Comparison of ENCODE assay signal across 10 cellular contexts in genomic region chr11:65224939-65225283, GRCh38. TPM values are rescaled to one million over a fixed set of nuclear protein-coding genes. Genes with fewer than 3 reads are reported as not detected.
DNase-seq lines count a peak whose midpoint lies in the region; ATAC-seq and TF ChIP-seq lines count a peak whose summit lies in the region.
"Had no signal": no experiment of that assay in that cellular context is flagged by ENCODE, and none has a peak within 500 bp of the region (broad histone marks: within the 10 kb centered on the region; RNA-seq: fewer than 3 reads in every experiment).

No MANE protein-coding gene starts in this region.

- no peak overlapping the region for H3K4me3 ChIP-seq in astrocyte of the spinal cord (ENCODE audit: low read depth, low read length)

- H3K36me3 Mint-ChIP-seq in type B pancreatic cell = peaks cover 4% of the 10 kb centered on the region

- peaks cover 7% of the 10 kb centered on the region for H3K27me3 Mint-ChIP-seq in type B pancreatic cell

- H3K4me1 Mint-ChIP-seq in type B pancreatic cell (ENCODE audit: unreplicated experiment) = peaks cover 1% of the 10 kb centered on the region

- intact Hi-C loops in left colon (cut with DNase I, micrococcal nuclease) = no loop called here

- ATAC-seq in left colon = peak; percentile 74
- no peak for ATAC-seq in GM19395 (IDR thresholded peaks at IDR 0.05; ENCODE audit: unreplicated experiment)

- peak overlapping the region; percentile 80 for H3K4me3 Mint-ChIP-seq in type B pancreatic cell

- in situ Hi-C loops in astrocyte of the spinal cord (cut with HindIII; ENCODE audit: low sequenced_read_pairs) = no loop called here

- no peaks in the 10 kb centered on the region for H3K9me3 Mint-ChIP-seq in type B pancreatic cell
- H3K9me3 Mint-ChIP-seq: stimulated activated naive CD8-positive, alpha-beta T cell treated with anti-CD3 and anti-CD28 coated beads, Interleukin-15, Interleukin-2, amounts not matched to agents 100 ng/mL and 50 ng/mL, for 24 hours had no signal

- H3K27ac Mint-ChIP-seq in type B pancreatic cell = no peak overlapping the region
- H3K27ac Mint-ChIP-seq: stimulated activated naive CD8-positive, alpha-beta T cell treated with anti-CD3 and anti-CD28 coated beads, Interleukin-15, Interleukin-2, amounts not matched to agents 100 ng/mL and 50 ng/mL, for 24 hours had no signal

- no peak for TF ChIP-seq CTCF in astrocyte of the spinal cord (IDR thresholded peaks at IDR 0.05; ENCODE audit: low read depth, low read length)
- no peak for TF ChIP-seq CTCF in type B pancreatic cell (conservative IDR thresholded peaks at IDR 0.05)

- DNase-seq in SKM-1 (lab: John Stamatoyannopoulos, UW; ENCODE audit: unreplicated experiment) (peak; percentile 13), SKM-1 treated with dmso at 0.1 percent for 144 hours (lab: John Stamatoyannopoulos, UW; ENCODE audit: unreplicated experiment) (no peak), astrocyte of the spinal cord (ENCODE audit: low read depth, low spot score) (peak; percentile 60), left colon (no peak), type B pancreatic cell (ENCODE audit: extremely low spot score, unreplicated experiment) (no peak), NCI-H1694 (lab: John Stamatoyannopoulos, UW) (no peak), COLO829 (ENCODE audit: low spot score) (no peak)
- DNase-seq: cerebellar nuclear complex had no signal

RNA-seq across cellular contexts. Expression of gene POLA2, which starts 36.9 kb away (rescaled TPM):
- total RNA-seq in left colon (1 to 10 TPM; 4.3 to 9.8 TPM), type B pancreatic cell (ENCODE audit: low replicate concordance) (18.4 and 32.4 TPM in 2 replicates)

RNA-seq across cellular contexts. Expression of gene CAPN1, which starts 43.2 kb away (rescaled TPM):
- total RNA-seq in left colon = 100 to 1,000 TPM; 316 to 367 TPM
- total RNA-seq in type B pancreatic cell (ENCODE audit: low replicate concordance) = 225 and 505 TPM in 2 replicates

RNA-seq across cellular contexts. Expression of gene SPDYC, which starts 54.9 kb away (rescaled TPM):
- not detected for total RNA-seq in left colon
- not detected in 2 replicates for total RNA-seq in type B pancreatic cell (ENCODE audit: low replicate concordance)

Comparison
In these comparisons a context has a peak if more than half of its experiments do, and no peak if none do; other contexts are left out.
1. DNase-seq: peak in SKM-1 (single experiment) and astrocyte of the spinal cord (single experiment); none in SKM-1 treated with dmso at 0.1 percent for 144 hours (single experiment), left colon (0 of 2), type B pancreatic cell (single experiment), NCI-H1694 (single experiment) and COLO829 (single experiment).